ENCODE assay signal across 10 cellular contexts in genomic region chr12:43976027-43976426, GRCh38.
"Had no signal": no experiment of that assay in that cellular context is flagged by ENCODE, and none has a peak within 500 bp of the region (broad histone marks: within the 10 kb centered on the region; RNA-seq: fewer than 3 reads in every experiment).

No MANE protein-coding gene starts in this region.

- H3K9ac ChIP-seq: neural progenitor cell had no signal

- H3K4me1 ChIP-seq: neural progenitor cell, tibial nerve, uterus had no signal

- H3K36me3 ChIP-seq: neural progenitor cell, right atrium auricular region, tibial nerve, uterus had no signal

- H3K27ac ChIP-seq: epithelial cell of prostate, neural progenitor cell, right atrium auricular region, tibial nerve, uterus had no signal

- H3K4me2 ChIP-seq: neural progenitor cell had no signal

- DNase-seq: activated CD4-positive, alpha-beta T cell treated with anti-CD3 and anti-CD28 coated beads, Interleukin-2, amount 50 U/mL, for 48 hours; activated T-cell treated with anti-CD3 and anti-CD28 coated beads for 4 hours; effector memory CD4-positive, alpha-beta T cell; naive thymus-derived CD4-positive, alpha-beta T cell; T-helper 2 cell; uterus had no signal

- H3K4me3 ChIP-seq: neural progenitor cell, right atrium auricular region, tibial nerve, uterus had no signal

- H3K9me3 ChIP-seq: right atrium auricular region, uterus had no signal

- H3K27me3 ChIP-seq: neural progenitor cell, right atrium auricular region, tibial nerve, uterus had no signal

- H2AFZ ChIP-seq: neural progenitor cell had no signal

- ATAC-seq: naive thymus-derived CD4-positive, alpha-beta T cell had no signal
